18 cellular contexts compared by ENCODE assay signal in genomic region chr9:15453956-15454355, GRCh38.
"Had no signal": no experiment of that assay in that cellular context is flagged by ENCODE, and none has a peak within 500 bp of the region (broad histone marks: within the 10 kb centered on the region; RNA-seq: fewer than 3 reads in every experiment).

No MANE protein-coding gene starts in this region.

- H3K4me3 Mint-ChIP-seq: naive thymus-derived CD4-positive, alpha-beta T cell had no signal

- H3K36me3 ChIP-seq: ovary had no signal

- FAIRE-seq: islet of Langerhans had no signal

- H3K4me1 ChIP-seq: heart left ventricle, right atrium auricular region, stomach, transverse colon had no signal

- H3K27me3 Mint-ChIP-seq: naive thymus-derived CD4-positive, alpha-beta T cell had no signal

- DNase-seq: cortex of kidney; dorsolateral prefrontal cortex; effector CD8-positive, alpha-beta T cell; heart left ventricle; hypothalamus; kidney glomerular epithelial cell; naive thymus-derived CD4-positive, alpha-beta T cell; ovary; small intestine; stimulated activated CD4-positive, alpha-beta T cell treated with anti-CD3 and anti-CD28 coated beads, Interleukin-12 subunit alpha, Interleukin-12 subunit beta, amount 100 ng/mL, for 4 hours; stimulated activated CD4-positive, alpha-beta T cell treated with anti-CD3 and anti-CD28 coated beads, Interleukin-2, amount 100 ng/mL, for 48 hours; stomach; substantia nigra; transverse colon had no signal

- H3K9me3 ChIP-seq: heart left ventricle, ovary, right atrium auricular region, stomach, thoracic aorta, transverse colon had no signal

- H3K27ac ChIP-seq: dorsolateral prefrontal cortex, heart left ventricle, ovary, right atrium auricular region, stomach, thoracic aorta, transverse colon had no signal

- H3K4me3 ChIP-seq: dorsolateral prefrontal cortex, heart left ventricle, ovary, right atrium auricular region, stomach, thoracic aorta, transverse colon had no signal

- ATAC-seq: esophagus mucosa; heart left ventricle; naive thymus-derived CD4-positive, alpha-beta T cell had no signal

- H3K27me3 ChIP-seq: dorsolateral prefrontal cortex, heart left ventricle, ovary, right atrium auricular region, stomach, transverse colon had no signal

- H3K9me3 Mint-ChIP-seq: naive thymus-derived CD4-positive, alpha-beta T cell had no signal
